ENCODE assay signal across 8 cellular contexts in the genomic region with DNA sequence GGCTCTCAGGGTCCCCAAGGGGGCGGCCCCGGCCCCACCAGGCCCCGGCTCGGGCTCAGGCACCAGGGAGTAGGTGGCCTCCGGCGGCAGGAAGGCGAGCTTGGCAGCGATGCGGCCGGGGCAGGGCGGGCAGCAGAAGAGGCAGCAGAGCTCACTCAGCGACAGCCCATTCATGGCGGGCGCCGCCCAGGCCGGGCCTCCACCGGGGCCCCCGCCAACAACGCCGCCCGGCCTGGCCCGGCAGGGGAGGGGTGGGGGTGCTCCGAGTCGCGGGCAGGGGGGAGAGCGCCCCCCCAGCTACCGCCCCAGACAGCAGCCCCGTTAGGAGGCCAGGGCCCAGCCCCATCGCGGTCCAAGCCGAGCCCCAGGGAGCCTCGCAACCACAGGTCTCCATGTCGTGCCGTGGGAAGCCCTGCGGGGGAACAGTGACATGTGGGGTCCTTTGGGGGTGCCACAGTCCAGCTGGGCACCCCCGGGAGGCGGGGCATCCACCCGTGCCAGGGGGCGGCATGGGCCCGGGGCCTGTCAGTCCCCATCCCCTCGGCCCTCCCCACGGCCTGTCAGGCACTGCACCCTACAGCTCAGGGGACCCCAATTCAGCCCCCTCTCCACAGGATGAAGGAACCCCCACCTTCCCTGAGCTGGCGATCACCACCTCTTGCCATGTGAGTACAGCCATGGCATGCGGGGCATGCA. TPM values are rescaled to one million over a fixed set of nuclear protein-coding genes. Genes with fewer than 3 reads are reported as not detected.
A peak's percentile ranks its signal among the peaks of the same experiment; 100 is the strongest.
DNase-seq lines count a peak whose midpoint lies in the region; ATAC-seq and TF ChIP-seq lines count a peak whose summit lies in the region.
"Not testable (repeated sequence)": the region's sequence is repeated elsewhere in the genome, so short reads cannot be mapped to it uniquely, and the experiment has no call there.

No MANE protein-coding gene starts in this region.

- intact Hi-C loops in breast epithelium (cut with DNase I; ENCODE audit: low total_unique reads); Right ventricle myocardium inferior (cut with DNase I): not testable (repeated sequence)

- H3K36me3 Mint-ChIP-seq in activated T-cell treated with anti-CD3 and anti-CD28 coated beads, Interleukin-2, amount 50 U/mL, for 72 hours (ENCODE audit: insufficient read depth in 2 of 2) = peaks cover 5 to 15% of the 10 kb centered on the region in 2 donors
- not testable (repeated sequence) for H3K36me3 Mint-ChIP-seq in memory B cell

- WGBS in trophoblast cell (ENCODE audit: extremely low coverage, insufficient coverage, insufficient read length) = no CpG with 5 or more reads among the region's 44 CpGs
- WGBS in suprapubic skin = 58% methylated on average over 7 of the region's 44 CpGs

- not testable (repeated sequence) for H3K9me3 Mint-ChIP-seq in activated T-cell treated with anti-CD3 and anti-CD28 coated beads, Interleukin-2, amount 50 U/mL, for 72 hours; memory B cell

- peaks cover 12% of the 10 kb centered on the region for H3K36me3 ChIP-seq in BLaER1
- not testable (repeated sequence) for H3K36me3 ChIP-seq in Peyer's patch, breast epithelium
- peaks cover 17 to 19% of the 10 kb centered on the region in 2 experiments for H3K36me3 ChIP-seq in trophoblast cell (ENCODE audit: control insufficient read depth in 1 of 2, insufficient read depth in 2 of 2, low read length in 2 of 2)
- H3K36me3 ChIP-seq in suprapubic skin = peaks cover 14% of the 10 kb centered on the region

- not testable (repeated sequence) for H2AK5ac ChIP-seq in trophoblast cell (ENCODE audit: low read length)

- H3K27ac Mint-ChIP-seq in activated T-cell treated with anti-CD3 and anti-CD28 coated beads, Interleukin-2, amount 50 U/mL, for 72 hours = peak overlapping the region; percentile 90
- peak overlapping the region; percentile 73 for H3K27ac Mint-ChIP-seq in memory B cell

- peak overlapping the region; percentile 49 for H3K4ac ChIP-seq in trophoblast cell (ENCODE audit: low read depth, low read length)

- ATAC-seq in activated T-cell treated with anti-CD3 and anti-CD28 coated beads, Interleukin-2, amount 50 U/mL, for 72 hours (replicated peaks in 1 of 2); Right ventricle myocardium inferior; memory B cell (ENCODE audit: low read depth): not testable (repeated sequence)

- not testable (repeated sequence) for TF ChIP-seq POLR2A in Peyer's patch (IDR thresholded peaks at IDR 0.05); breast epithelium (IDR thresholded peaks at IDR 0.05); suprapubic skin (IDR thresholded peaks at IDR 0.05)

- H3K27me3 ChIP-seq in BLaER1; Peyer's patch; breast epithelium; trophoblast cell (ENCODE audit: insufficient read depth, low read length); suprapubic skin: not testable (repeated sequence)

- peak overlapping the region; percentile 99 for H3K4me2 ChIP-seq in BLaER1
- not testable (repeated sequence) for H3K4me2 ChIP-seq in trophoblast cell (ENCODE audit: low read length)

- H3K4me1 ChIP-seq in BLaER1 (peaks cover 61% of the 10 kb centered on the region), Peyer's patch (peaks cover 0 to 51% (median 25%) of the 10 kb centered on the region in 4 donors), breast epithelium (peaks cover 16 to 30% of the 10 kb centered on the region in 2 donors), trophoblast cell (ENCODE audit: control insufficient read depth in 1 of 2, insufficient read depth in 2 of 2, low read length in 2 of 2) (peaks cover 24 to 29% of the 10 kb centered on the region in 2 experiments), suprapubic skin (peaks cover 55% of the 10 kb centered on the region)

- peaks cover 29% of the 10 kb centered on the region for H3K4me1 Mint-ChIP-seq in activated T-cell treated with anti-CD3 and anti-CD28 coated beads, Interleukin-2, amount 50 U/mL, for 72 hours (ENCODE audit: low read depth)
- peaks cover 30% of the 10 kb centered on the region for H3K4me1 Mint-ChIP-seq in memory B cell

- H3K23ac ChIP-seq in trophoblast cell (ENCODE audit: low read length) = not testable (repeated sequence)

- peak overlapping the region; percentile 96 for H3K9ac ChIP-seq in BLaER1
- H3K9ac ChIP-seq in trophoblast cell (ENCODE audit: low read length) = not testable (repeated sequence)

- peak overlapping the region; percentile 20 for H4K91ac ChIP-seq in trophoblast cell (ENCODE audit: low read depth, low read length)

- H4K12ac ChIP-seq in trophoblast cell (ENCODE audit: low read depth, low read length) = not testable (repeated sequence)

- not testable (repeated sequence) for TF ChIP-seq EP300 in suprapubic skin (IDR thresholded peaks at IDR 0.05)

- H3K9me3 ChIP-seq in BLaER1; Peyer's patch; breast epithelium; trophoblast cell (ENCODE audit: insufficient read depth, low read depth, low read length); suprapubic skin: not testable (repeated sequence)

- not testable (repeated sequence) for H2BK120ac ChIP-seq in trophoblast cell (ENCODE audit: insufficient read depth, low read length, poor library complexity)

- H2AFZ ChIP-seq in trophoblast cell (ENCODE audit: insufficient read depth, low read length, poor library complexity) = not testable (repeated sequence)

- H2BK5ac ChIP-seq in trophoblast cell (ENCODE audit: low read depth, low read length, poor library complexity) = not testable (repeated sequence)

- peak overlapping the region; percentile 96 to 99 for H3K4me3 Mint-ChIP-seq in activated T-cell treated with anti-CD3 and anti-CD28 coated beads, Interleukin-2, amount 50 U/mL, for 72 hours
- H3K4me3 Mint-ChIP-seq in memory B cell = not testable (repeated sequence)

- peaks cover 42% of the 10 kb centered on the region for H4K20me1 ChIP-seq in BLaER1

- not testable (repeated sequence) for H4K8ac ChIP-seq in trophoblast cell (ENCODE audit: low read depth, low read length)

- peak overlapping the region; percentile 56 for H3K18ac ChIP-seq in trophoblast cell (ENCODE audit: low read length)

- H3K79me1 ChIP-seq in trophoblast cell (ENCODE audit: low read length) = not testable (repeated sequence)

- peaks cover 31% of the 10 kb centered on the region for H3K79me2 ChIP-seq in trophoblast cell (ENCODE audit: control insufficient read depth, insufficient read depth, low read length, poor library complexity)

- H3K27ac ChIP-seq in BLaER1 (peak overlapping the region; percentile 92), Peyer's patch (peak overlapping the region; percentile 79 to 95 (median 89)), breast epithelium (peak overlapping the region; percentile 48 to 72), suprapubic skin (peak overlapping the region; percentile 56)
- not testable (repeated sequence) for H3K27ac ChIP-seq in trophoblast cell (ENCODE audit: low read depth, low read length)

- not testable (repeated sequence) for H3K27me3 Mint-ChIP-seq in activated T-cell treated with anti-CD3 and anti-CD28 coated beads, Interleukin-2, amount 50 U/mL, for 72 hours (ENCODE audit: low read depth); memory B cell

- not testable (repeated sequence) for H2BK12ac ChIP-seq in trophoblast cell (ENCODE audit: low read length)

- peak overlapping the region; percentile 99 for H3K4me3 ChIP-seq in BLaER1
- peak overlapping the region in 3 of 4 donors; percentile 12 to 34 (median 32) for H3K4me3 ChIP-seq in Peyer's patch
- H3K4me3 ChIP-seq in breast epithelium = peak overlapping the region; percentile 7 to 95 (median 20)
- not testable (repeated sequence) for H3K4me3 ChIP-seq in trophoblast cell (ENCODE audit: low read depth, low read length)
- peak overlapping the region; percentile 32 for H3K4me3 ChIP-seq in suprapubic skin

- not testable (repeated sequence) for H3K14ac ChIP-seq in trophoblast cell (ENCODE audit: low read length)

- not testable (repeated sequence) for DNase-seq in Peyer's patch; activated T-cell treated with anti-CD3 and anti-CD28 coated beads, Interleukin-2, amount 50 U/mL, for 72 hours; breast epithelium (ENCODE audit: low spot score in 2 of 2); memory B cell (ENCODE audit: low spot score in 2 of 2); trophoblast cell; suprapubic skin (ENCODE audit: low spot score in 2 of 2)
- peak; percentile 58 for DNase-seq in Right ventricle myocardium inferior (ENCODE audit: missing footprints)

- not testable (repeated sequence) for TF ChIP-seq CTCF in Peyer's patch (IDR thresholded peaks at IDR 0.05); breast epithelium (IDR thresholded peaks at IDR 0.05); suprapubic skin (IDR thresholded peaks at IDR 0.05)

RNA-seq across cellular contexts. Expression of gene ABHD17A, which starts 3.8 kb away (rescaled TPM):
- total RNA-seq in Peyer's patch = 10 to 100 TPM; 52.0 to 95.9 (median 68.4) TPM
- total RNA-seq in activated T-cell treated with anti-CD3 and anti-CD28 coated beads, Interleukin-2, amount 50 U/mL, for 72 hours = 10 to 100 TPM; 84.2 to 92.1 TPM
- total RNA-seq in breast epithelium = 10 to 100 TPM; 62.4 to 81.3 (median 76.0) TPM
- 61.5 TPM for total RNA-seq in Right ventricle myocardium inferior
- polyA plus RNA-seq in trophoblast cell (2013) = 55.3 and 58.0 TPM in 2 replicates
- 100 to 1,000 TPM in 3 of 4 donors, 10 to 100 TPM in 1; 82.3 to 120 (median 110) TPM for total RNA-seq in suprapubic skin

RNA-seq across cellular contexts. Expression of gene KLF16, which starts 18.2 kb away (rescaled TPM):
- 10 to 100 TPM; 10.3 to 18.2 (median 14.8) TPM for total RNA-seq in Peyer's patch
- 10 to 100 TPM; 26.4 to 27.5 TPM for total RNA-seq in activated T-cell treated with anti-CD3 and anti-CD28 coated beads, Interleukin-2, amount 50 U/mL, for 72 hours
- 1 to 10 TPM; 2.9 to 4.6 (median 4.1) TPM for total RNA-seq in breast epithelium
- 11.0 TPM for total RNA-seq in Right ventricle myocardium inferior
- 18.5 and 21.1 TPM in 2 replicates for polyA plus RNA-seq in trophoblast cell (2013)
- 10 to 100 TPM; 12.1 to 30.8 (median 20.9) TPM for total RNA-seq in suprapubic skin

RNA-seq across cellular contexts. Expression of gene ADAT3, which starts 23.7 kb away (rescaled TPM):
- total RNA-seq in Peyer's patch (10 to 100 TPM; 18.2 to 33.3 (median 23.8) TPM), breast epithelium (1 to 10 TPM; 1.1 to 5.4 (median 4.9) TPM), Right ventricle myocardium inferior (1.6 TPM), suprapubic skin (10 to 100 TPM; 13.4 to 26.7 (median 22.3) TPM)
- 1 to 10 TPM; 4.2 to 4.5 TPM for total RNA-seq in activated T-cell treated with anti-CD3 and anti-CD28 coated beads, Interleukin-2, amount 50 U/mL, for 72 hours
- polyA plus RNA-seq in trophoblast cell (2013) = 10.9 and 12.1 TPM in 2 replicates

RNA-seq across cellular contexts. Expression of gene SCAMP4, which starts 23.7 kb away (rescaled TPM):
- total RNA-seq in Peyer's patch (10 to 100 TPM; 45.4 to 62.6 (median 57.0) TPM), breast epithelium (10 to 100 TPM; 41.4 to 66.6 (median 44.6) TPM), Right ventricle myocardium inferior (17.9 TPM), suprapubic skin (100 to 1,000 TPM in 2 of 4 donors, 10 to 100 TPM in 2; 68.1 to 119 (median 103) TPM)
- total RNA-seq in activated T-cell treated with anti-CD3 and anti-CD28 coated beads, Interleukin-2, amount 50 U/mL, for 72 hours = 10 to 100 TPM; 36.5 to 42.6 TPM
- polyA plus RNA-seq in trophoblast cell (2013) = 70.2 and 70.3 TPM in 2 replicates

RNA-seq across cellular contexts. Expression of gene REXO1, which starts 33.3 kb away (rescaled TPM):
- 100 to 1,000 TPM in 1 of 4 donors, 10 to 100 TPM in 3; 47.0 to 101 (median 57.2) TPM for total RNA-seq in Peyer's patch
- 10 to 100 TPM; 41.4 to 46.5 TPM for total RNA-seq in activated T-cell treated with anti-CD3 and anti-CD28 coated beads, Interleukin-2, amount 50 U/mL, for 72 hours
- total RNA-seq in breast epithelium = 10 to 100 TPM; 10.4 to 25.2 (median 19.7) TPM
- total RNA-seq in Right ventricle myocardium inferior = 17.8 TPM
- 24.5 and 26.8 TPM in 2 replicates for polyA plus RNA-seq in trophoblast cell (2013)
- 10 to 100 TPM; 31.8 to 63.1 (median 38.3) TPM for total RNA-seq in suprapubic skin
